In the genomic region with DNA sequence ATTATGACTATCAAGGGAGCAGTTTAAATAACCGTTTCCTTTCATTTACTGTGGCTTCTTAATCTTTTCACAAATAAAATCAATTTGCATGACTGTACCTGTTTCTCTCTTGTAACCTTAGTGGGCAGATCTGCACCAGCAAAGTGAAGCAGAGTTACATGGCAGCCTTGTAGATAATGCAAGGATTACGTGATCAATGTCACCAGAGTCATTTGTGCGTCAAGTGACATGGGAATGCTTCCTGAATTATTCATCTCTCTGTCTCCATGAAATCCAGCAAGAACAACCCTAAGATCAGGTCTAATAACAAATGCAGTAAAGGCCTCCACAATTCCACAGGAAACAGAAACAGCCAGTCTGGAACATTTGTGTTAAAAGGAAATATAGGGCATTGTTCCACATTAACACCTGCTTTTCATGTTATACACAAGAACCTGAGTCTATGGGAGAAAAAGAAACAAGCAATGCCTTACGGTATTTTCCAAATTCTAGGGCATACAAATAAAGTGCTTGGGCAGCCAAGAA, we compare ENCODE assay signal across 1 cellular context.
TF ChIP-seq lines count a peak whose summit lies in the region.

No MANE protein-coding gene starts in this region.

TF ChIP-seq in endothelial cell of umbilical vein, 7 proteins besides CTCF, POLR2A, EP300 and RAD21:
- TF ChIP-seq FOS (IDR thresholded peaks at IDR 0.05; ENCODE audit: borderline replicate concordance, insufficient read depth, low read length) (no peak), MAX (IDR thresholded peaks at IDR 0.05; ENCODE audit: insufficient read depth, insufficient read length) (no peak), GATA2 (IDR thresholded peaks at IDR 0.05; ENCODE audit: insufficient read depth, insufficient read length, low read depth, low read length) (no peak), EZH2 (IDR thresholded peaks at IDR 0.05; ENCODE audit: borderline replicate concordance, low read depth, low read length, severe bottlenecking) (no peak), POLR2AphosphoS5 (IDR thresholded peaks at IDR 0.05; ENCODE audit: insufficient read depth, low read depth, low read length) (no peak), MYC (IDR thresholded peaks at IDR 0.05; ENCODE audit: low read depth, low read length) (no peak), JUN (IDR thresholded peaks at IDR 0.05; ENCODE audit: borderline replicate concordance, insufficient read depth, insufficient read length, low read depth) (no peak)
